8 cellular contexts compared by ENCODE assay signal in genomic region chr13:33882804-33883203, GRCh38.
"Had no signal": no experiment of that assay in that cellular context is flagged by ENCODE, and none has a peak within 500 bp of the region (broad histone marks: within the 10 kb centered on the region; RNA-seq: fewer than 3 reads in every experiment).

No MANE protein-coding gene starts in this region.

- H3K4me3 ChIP-seq: K562 had no signal

- H3K27ac ChIP-seq: HL-60, KMS-11 had no signal

- ATAC-seq: HepG2, K562 had no signal

- FAIRE-seq: HepG2, HTR-8/SVneo, K562 had no signal

- DNase-seq: IMR-90, KBM-7, KG1 had no signal
